In the genomic region with DNA sequence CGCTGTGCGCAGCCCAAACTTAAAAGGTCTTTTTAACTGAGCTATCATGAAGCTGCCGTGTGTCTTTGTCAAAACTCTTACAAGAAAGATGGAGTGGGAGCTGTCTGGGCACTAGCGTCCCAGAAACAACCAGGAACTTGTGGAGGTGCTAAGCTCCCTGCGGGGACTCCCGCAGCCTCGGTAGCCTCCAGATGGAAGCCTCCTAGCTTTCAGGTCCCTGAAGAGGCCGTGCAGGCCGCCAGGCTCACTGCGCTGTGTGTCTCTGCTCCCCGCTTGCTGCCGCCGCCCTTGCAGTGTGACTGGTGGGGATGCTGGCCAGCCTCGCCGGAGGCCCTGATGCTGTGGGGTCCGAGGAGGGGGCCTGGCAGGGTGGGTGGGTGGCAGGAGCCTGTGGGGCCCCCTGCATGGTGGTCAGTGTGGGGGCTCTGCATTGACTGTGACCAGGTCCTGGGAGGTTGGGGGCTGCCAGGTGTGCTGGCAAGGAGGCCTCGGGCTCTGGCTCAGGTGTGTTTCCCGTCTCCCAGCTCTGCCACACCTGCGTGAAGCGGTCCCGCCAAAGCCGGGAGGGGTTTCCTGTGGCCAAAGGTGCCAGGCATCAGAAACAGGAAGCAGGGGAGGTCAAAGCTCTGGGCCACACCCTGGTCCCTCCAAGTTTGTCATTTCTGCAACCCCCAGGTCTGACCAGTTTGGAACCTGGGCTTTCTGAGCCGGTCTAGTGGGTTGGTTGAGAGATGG, we compare ENCODE assay signal across 8 cellular contexts. TPM values are rescaled to one million over a fixed set of nuclear protein-coding genes. Genes with fewer than 3 reads are reported as not detected.
DNase-seq lines count a peak whose midpoint lies in the region; ATAC-seq and TF ChIP-seq lines count a peak whose summit lies in the region.

No MANE protein-coding gene starts in this region.

- peak overlapping the region; percentile 80 to 89 (median 83) for H3K27ac Mint-ChIP-seq in nephron

- H3K9me3 Mint-ChIP-seq in nephron: no peaks in the 10 kb centered on the region

- peaks cover 16% of the 10 kb centered on the region for H3K4me1 Mint-ChIP-seq in nephron

- H3K4me3 ChIP-seq in GM08714 (ENCODE audit: low read length) (peak overlapping the region; percentile 77), epithelial cell of esophagus (ENCODE audit: low read length) (peak overlapping the region; percentile 62)

- ATAC-seq in HG03565 (IDR thresholded peaks at IDR 0.05; ENCODE audit: unreplicated experiment): no peak

- peak overlapping the region; percentile 95 to 98 (median 96) for H3K4me3 Mint-ChIP-seq in nephron

- peaks cover 5% of the 10 kb centered on the region for H3K36me3 Mint-ChIP-seq in nephron (ENCODE audit: low read depth)

- in situ Hi-C loops in G401 (cut with HindIII; ENCODE audit: low sequenced_read_pairs): no loop called here

- TF ChIP-seq CTCF in epithelial cell of esophagus (IDR thresholded peaks at IDR 0.05; ENCODE audit: insufficient read depth, low read depth, low read length, missing control alignments): no peak
- no peak for TF ChIP-seq CTCF in nephron (IDR thresholded peaks at IDR 0.05; ENCODE audit: unreplicated experiment in 3 of 3)

- no peaks in the 10 kb centered on the region for H3K27me3 Mint-ChIP-seq in nephron (ENCODE audit: low read depth)

- peak; percentile 42 for DNase-seq in RKO (ENCODE audit: low spot score)
- DNase-seq in epithelial cell of esophagus (ENCODE audit: low read depth): peak; percentile 32
- DNase-seq in foreskin melanocyte: no peak
- no peak for DNase-seq in G401 (ENCODE audit: low spot score)
- DNase-seq in kidney glomerular epithelial cell (lab: John Stamatoyannopoulos, UW): no peak

RNA-seq across cellular contexts. Expression of gene TRABD, which starts 1.2 kb away (rescaled TPM):
- 73.9 and 83.5 TPM in 2 replicates for total RNA-seq in G401 (2014; rRNA removed; shearing (Covaris generic))

RNA-seq across cellular contexts. Expression of gene SELENOO, which starts 13.9 kb away (rescaled TPM):
- total RNA-seq in G401 (2014; rRNA removed; shearing (Covaris generic)): 25.5 and 40.7 TPM in 2 replicates

RNA-seq across cellular contexts. Expression of gene PANX2, which starts 16.4 kb away (rescaled TPM):
- total RNA-seq in G401 (2014; rRNA removed; shearing (Covaris generic)): 0.62 and 1.4 TPM in 2 replicates

RNA-seq across cellular contexts. Expression of gene TUBGCP6, which starts 57.9 kb away (rescaled TPM):
- 15.1 and 17.0 TPM in 2 replicates for total RNA-seq in G401 (2014; rRNA removed; shearing (Covaris generic))

Comparison
In these comparisons a context has a peak if more than half of its experiments do, and no peak if none do; other contexts are left out.
1. DNase-seq: peak in RKO (single experiment) and epithelial cell of esophagus (single experiment); none in foreskin melanocyte (single experiment), G401 (single experiment) and kidney glomerular epithelial cell (single experiment).